8 cellular contexts compared by ENCODE assay signal in genomic region chrX:48021026-48021900, GRCh38. TPM values are rescaled to one million over a fixed set of nuclear protein-coding genes. Genes with fewer than 3 reads are reported as not detected.
DNase-seq lines count a peak whose midpoint lies in the region; ATAC-seq and TF ChIP-seq lines count a peak whose summit lies in the region.

No MANE protein-coding gene starts in this region.

- DNase-seq in NCI-H1092 treated with DMSO at 0.1 percent for 48 hours (lab: John Stamatoyannopoulos, UW) = peak; percentile 96
- DNase-seq in adipocyte (ENCODE audit: low read depth) = peak; percentile 76
- DNase-seq in cardiac muscle cell (ENCODE audit: low read depth in 1 of 2, low spot score in 1 of 2) = peak; percentile 65 to 91
- peak; percentile 76 to 85 (median 83) for DNase-seq in ovary

- peak overlapping the region; percentile 94 to 99 (median 97) for H3K27ac ChIP-seq in BLaER1 treated with 17β-estradiol and CSF1 and Interleukin-3, amounts not matched to agents 10 nM and 100 nM
- H3K27ac ChIP-seq in SU-DHL-6 (ENCODE audit: low read depth, low read length) (peak overlapping the region; percentile 77), cardiac muscle cell (peak overlapping the region; percentile 98), ovary (peak overlapping the region; percentile 73 to 87), thymus (ENCODE audit: low read depth) (peak overlapping the region; percentile 83)

- peak overlapping the region; percentile 47 to 71 (median 62) for H3K4me3 ChIP-seq in BLaER1 treated with 17β-estradiol and CSF1 and Interleukin-3, amounts not matched to agents 10 nM and 100 nM
- peak overlapping the region; percentile 81 for H3K4me3 ChIP-seq in SU-DHL-6 (ENCODE audit: insufficient read depth, low read length, poor library complexity, severe bottlenecking)
- H3K4me3 ChIP-seq in adipocyte (ENCODE audit: low read length) = peak overlapping the region; percentile 86
- peak overlapping the region; percentile 34 for H3K4me3 ChIP-seq in cardiac muscle cell
- peak overlapping the region; percentile 41 for H3K4me3 ChIP-seq in ovary
- peak overlapping the region; percentile 69 for H3K4me3 ChIP-seq in thymus (ENCODE audit: low read length)

- no peak for TF ChIP-seq CTCF in SU-DHL-6 (IDR thresholded peaks at IDR 0.05; ENCODE audit: insufficient read depth, low read length, poor library complexity, severe bottlenecking)
- TF ChIP-seq CTCF in cardiac muscle cell (IDR thresholded peaks at IDR 0.05; ENCODE audit: low read depth, low read length) = no peak
- no peak for TF ChIP-seq CTCF in ovary (IDR thresholded peaks at IDR 0.05)

- no peaks in the 10 kb centered on the region for H3K36me3 ChIP-seq in BLaER1 treated with 17β-estradiol and CSF1 and Interleukin-3, amounts not matched to agents 10 nM and 100 nM
- H3K36me3 ChIP-seq in SU-DHL-6 (ENCODE audit: low read length) = no peaks in the 10 kb centered on the region
- no peaks in the 10 kb centered on the region for H3K36me3 ChIP-seq in adipocyte (ENCODE audit: control insufficient read depth, insufficient read depth, low read length, severe bottlenecking)
- H3K36me3 ChIP-seq in cardiac muscle cell = no peaks in the 10 kb centered on the region
- H3K36me3 ChIP-seq in ovary = no peaks in the 10 kb centered on the region
- no peaks in the 10 kb centered on the region for H3K36me3 ChIP-seq in thymus (ENCODE audit: control insufficient read depth, insufficient read depth)

- H3F3A ChIP-seq in SU-DHL-6 (ENCODE audit: insufficient read depth) = no peaks in the 10 kb centered on the region

- intact Hi-C loops in ovary (cut with DNase I) = loop anchor here in 2 of 4 donors (10.0 kb wide), 1 partner anchor 166 kb away; no protein-coding TSS in a partner anchor

- ATAC-seq in GM21447 (IDR thresholded peaks at IDR 0.05; ENCODE audit: unreplicated experiment) = peak; percentile 51

- H3K9me2 ChIP-seq in SU-DHL-6 (replicated peaks; ENCODE audit: insufficient read depth, low read length) = no peaks in the 10 kb centered on the region

- 26 to 29% (median 29%) methylated on average over 30 of the region's 30 CpGs for WGBS in ovary, 3 donors
- 2% methylated on average over 30 of the region's 30 CpGs for WGBS in thymus

- H3K27me3 ChIP-seq in BLaER1 treated with 17β-estradiol and CSF1 and Interleukin-3, amounts not matched to agents 10 nM and 100 nM = peaks cover 0 to 18% (median 4%) of the 10 kb centered on the region in 11 experiments; a peak in 9 of 22 replicates
- H3K27me3 ChIP-seq in SU-DHL-6 (ENCODE audit: low read length) (no peaks in the 10 kb centered on the region), adipocyte (replicated peaks; ENCODE audit: control insufficient read depth, insufficient read depth, low read length) (no peaks in the 10 kb centered on the region), cardiac muscle cell (no peaks in the 10 kb centered on the region), ovary (no peaks in the 10 kb centered on the region), thymus (ENCODE audit: control insufficient read depth, insufficient read depth) (no peaks in the 10 kb centered on the region)

- peak overlapping the region; percentile 92 to 98 (median 94) for H3K9ac ChIP-seq in BLaER1 treated with 17β-estradiol and CSF1 and Interleukin-3, amounts not matched to agents 10 nM and 100 nM
- H3K9ac ChIP-seq in SU-DHL-6 (ENCODE audit: low read length) = peak overlapping the region; percentile 85
- H3K9ac ChIP-seq in adipocyte (ENCODE audit: low read length) = peak overlapping the region; percentile 96

- no peaks in the 10 kb centered on the region for H3K79me2 ChIP-seq in SU-DHL-6 (ENCODE audit: insufficient read depth, low read length)

- peak overlapping the region; percentile 39 to 71 (median 55) for H3K4me2 ChIP-seq in BLaER1 treated with 17β-estradiol and CSF1 and Interleukin-3, amounts not matched to agents 10 nM and 100 nM
- peak overlapping the region; percentile 87 for H3K4me2 ChIP-seq in SU-DHL-6 (ENCODE audit: low read depth, low read length, poor library complexity, severe bottlenecking)

- no peak for TF ChIP-seq POLR2A in ovary (IDR thresholded peaks at IDR 0.05)

- H4K20me1 ChIP-seq in BLaER1 treated with 17β-estradiol and CSF1 and Interleukin-3, amounts not matched to agents 10 nM and 100 nM = no peaks in the 10 kb centered on the region
- H4K20me1 ChIP-seq in SU-DHL-6 (ENCODE audit: low read depth, low read length) = no peaks in the 10 kb centered on the region

- peaks cover 0 to 22% (median 0%) of the 10 kb centered on the region in 11 experiments; a peak in 9 of 22 replicates for H3K9me3 ChIP-seq in BLaER1 treated with 17β-estradiol and CSF1 and Interleukin-3, amounts not matched to agents 10 nM and 100 nM (replicated peaks in 1 of 11)
- no peaks in the 10 kb centered on the region for H3K9me3 ChIP-seq in SU-DHL-6 (ENCODE audit: insufficient read depth, low read length)
- H3K9me3 ChIP-seq in adipocyte (ENCODE audit: control insufficient read depth, low read length) = no peaks in the 10 kb centered on the region
- H3K9me3 ChIP-seq in cardiac muscle cell (ENCODE audit: low read depth) = no peaks in the 10 kb centered on the region
- H3K9me3 ChIP-seq in ovary = no peaks in the 10 kb centered on the region
- H3K9me3 ChIP-seq in thymus (ENCODE audit: control insufficient read depth) = no peaks in the 10 kb centered on the region

- peak overlapping the region; percentile 96 for H2AFZ ChIP-seq in SU-DHL-6 (ENCODE audit: low read depth, low read length, severe bottlenecking)

- H3K4me1 ChIP-seq in BLaER1 treated with 17β-estradiol and CSF1 and Interleukin-3, amounts not matched to agents 10 nM and 100 nM = 0 out of 20 replicates have a peak, but pooled peaks cover 0 to 3% (median 0%) of the 10 kb centered on the region in 10 experiments
- H3K4me1 ChIP-seq in adipocyte (ENCODE audit: control insufficient read depth, insufficient read depth, low read length) = peaks cover 20% of the 10 kb centered on the region
- H3K4me1 ChIP-seq in cardiac muscle cell (ENCODE audit: low read depth) = no peaks in the 10 kb centered on the region
- no peaks in the 10 kb centered on the region for H3K4me1 ChIP-seq in ovary (ENCODE audit: insufficient read depth)
- H3K4me1 ChIP-seq in thymus (ENCODE audit: control insufficient read depth, insufficient read depth, low read length) = no peaks in the 10 kb centered on the region

- no peak for TF ChIP-seq EP300 in ovary (IDR thresholded peaks at IDR 0.05)

RNA-seq across cellular contexts. Expression of gene SPACA5, which starts 14.5 kb away (rescaled TPM):
- total RNA-seq in cardiac muscle cell (not detected in 2 replicates), ovary (not detected)
- polyA plus RNA-seq in cardiac muscle cell (not detected in 2 replicates), ovary (under 1 TPM in 1 of 2 donors, not detected in 1; 0.25 TPM), thymus (0.71 TPM)

RNA-seq across cellular contexts. Expression of gene ZNF182, which starts 17.5 kb away (rescaled TPM):
- total RNA-seq in cardiac muscle cell = 2.3 and 4.1 TPM in 2 replicates
- 3.1 and 6.3 TPM in 2 replicates for polyA plus RNA-seq in cardiac muscle cell
- 1 to 10 TPM; 3.2 to 5.6 (median 5.2) TPM for total RNA-seq in ovary
- 1 to 10 TPM; 4.2 to 6.3 TPM for polyA plus RNA-seq in ovary
- 13.7 TPM for polyA plus RNA-seq in thymus

RNA-seq across cellular contexts. Expression of gene ZNF630, which starts 50.2 kb away (rescaled TPM):
- total RNA-seq in cardiac muscle cell (1.2 and 1.6 TPM in 2 replicates), ovary (1 to 10 TPM; 2.8 to 6.9 (median 4.1) TPM)
- polyA plus RNA-seq in cardiac muscle cell (1.7 and 2.2 TPM in 2 replicates), ovary (1 to 10 TPM; 2.9 to 6.6 TPM), thymus (1.7 TPM)

Comparison
In these comparisons a context has a peak if more than half of its experiments do, and no peak if none do; other contexts are left out.
1. Peak in every context shown above with its lines: DNase-seq, ATAC-seq, H3K4me3 ChIP-seq and H3K27ac ChIP-seq.
2. H3K4me3 ChIP-seq: peak in every context shown above with its lines; median percentile 86 in adipocyte; 81 in SU-DHL-6; 69 in thymus; 62 in BLaER1 treated with 17β-estradiol and CSF1 and Interleukin-3, amounts not matched to agents 10 nM and 100 nM; 41 in ovary; 34 in cardiac muscle cell.